ENCODE assay signal across 16 cellular contexts in the genomic region with DNA sequence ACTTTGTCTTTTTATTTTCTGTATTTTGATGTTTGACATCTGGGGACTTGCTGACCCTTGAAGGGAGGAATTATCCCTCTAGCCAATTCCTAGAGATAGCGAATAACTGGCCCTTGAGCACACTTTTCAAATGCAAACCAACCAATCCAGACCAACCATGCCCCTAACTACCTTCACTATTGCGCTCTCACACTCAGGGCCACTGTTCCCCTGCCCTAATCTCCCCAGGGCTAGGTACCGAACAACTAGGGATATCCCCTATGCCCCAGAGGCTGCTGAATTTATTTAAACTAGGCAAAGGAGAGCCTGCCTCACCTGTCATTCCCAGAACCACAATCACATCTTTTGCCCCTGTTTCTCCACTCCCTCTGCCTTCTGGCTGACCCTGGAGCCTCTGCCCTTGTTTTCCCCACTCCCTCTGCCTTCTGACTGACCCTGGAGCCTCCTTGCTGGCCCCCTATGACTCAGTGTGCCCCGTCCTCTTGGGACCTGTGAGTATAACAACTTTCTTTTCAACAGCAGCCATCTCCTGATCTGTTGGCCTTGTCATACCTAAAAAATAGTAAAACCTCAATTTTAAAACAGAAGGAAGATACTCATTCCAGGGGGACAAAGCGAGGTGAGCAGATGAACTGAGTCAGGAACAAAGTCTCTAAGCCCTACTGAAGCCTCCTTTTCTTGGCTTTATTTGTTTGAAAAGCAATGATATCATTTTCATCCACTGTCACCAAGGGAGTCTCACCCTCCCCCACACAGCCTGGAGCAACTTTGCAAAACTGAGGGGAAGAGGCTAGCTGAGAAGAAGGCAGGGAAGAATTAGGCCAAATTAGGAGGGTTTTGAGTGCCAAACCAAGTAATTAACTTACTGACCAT.
DNase-seq lines count a peak whose midpoint lies in the region; ATAC-seq, FAIRE-seq and TF ChIP-seq lines count a peak whose summit lies in the region.
"Had no signal": no experiment of that assay in that cellular context is flagged by ENCODE, and none has a peak within 500 bp of the region (broad histone marks: within the 10 kb centered on the region; RNA-seq: fewer than 3 reads in every experiment).

No MANE protein-coding gene starts in this region.

- no peaks in the 10 kb centered on the region for H3K9me3 ChIP-seq in left ventricle myocardium inferior (replicated peaks)

- ATAC-seq in WTC11 (peak; percentile 71), sciatic nerve (peak; percentile 61), GM18861 (IDR thresholded peaks at IDR 0.05; ENCODE audit: unreplicated experiment) (no peak), HG02623 (IDR thresholded peaks at IDR 0.05; ENCODE audit: unreplicated experiment) (no peak)
- no peak for ATAC-seq in naive thymus-derived CD8-positive, alpha-beta T cell
- ATAC-seq: naive thymus-derived CD4-positive, alpha-beta T cell; T-helper 17 cell had no signal

- no peak overlapping the region for H3K4me3 ChIP-seq in left ventricle myocardium inferior

- peaks cover 46% of the 10 kb centered on the region for H3K4me1 Mint-ChIP-seq in WTC11
- H3K4me1 Mint-ChIP-seq in naive thymus-derived CD8-positive, alpha-beta T cell, result no peaks in the 10 kb centered on the region
- H3K4me1 Mint-ChIP-seq: naive thymus-derived CD4-positive, alpha-beta T cell; T-helper 17 cell had no signal

- intact Hi-C loops in left ventricle myocardium inferior (cut with micrococcal nuclease) (no loop called here), sciatic nerve (cut with DNase I) (no loop called here)

- no peak for TF ChIP-seq CTCF in WTC11 (IDR thresholded peaks at IDR 0.05)
- no peak for TF ChIP-seq CTCF in left ventricle myocardium inferior (IDR thresholded peaks at IDR 0.05; ENCODE audit: borderline replicate concordance)

- H3K27me3 ChIP-seq in left ventricle myocardium inferior (ENCODE audit: low read depth), result no peaks in the 10 kb centered on the region
- H3K27me3 ChIP-seq: brain microvascular endothelial cell had no signal

- H3K36me3 Mint-ChIP-seq in WTC11, result no peaks in the 10 kb centered on the region
- H3K36me3 Mint-ChIP-seq in naive thymus-derived CD8-positive, alpha-beta T cell, result peaks cover 0 to 2% (median 0%) of the 10 kb centered on the region in 3 donors

- H3K4me1 ChIP-seq in left ventricle myocardium inferior, result peaks cover 72% of the 10 kb centered on the region

- H3K9me3 Mint-ChIP-seq in WTC11, result peaks cover 10% of the 10 kb centered on the region
- H3K9me3 Mint-ChIP-seq in naive thymus-derived CD8-positive, alpha-beta T cell, result peaks cover 0 to 10% (median 0%) of the 10 kb centered on the region in 9 donors

- FAIRE-seq in HTR-8/SVneo (lab: Jason Lieb, UNC), result no peak
- FAIRE-seq: GM12892 had no signal

- H3K27ac Mint-ChIP-seq in WTC11, result no peak overlapping the region
- no peak overlapping the region for H3K27ac Mint-ChIP-seq in naive thymus-derived CD8-positive, alpha-beta T cell
- H3K27ac Mint-ChIP-seq: T-helper 17 cell had no signal

- H3K36me3 ChIP-seq in left ventricle myocardium inferior, result no peaks in the 10 kb centered on the region
- H3K36me3 ChIP-seq: brain microvascular endothelial cell had no signal

- no peak overlapping the region for H3K4me3 Mint-ChIP-seq in WTC11
- no peak overlapping the region for H3K4me3 Mint-ChIP-seq in naive thymus-derived CD8-positive, alpha-beta T cell
- H3K4me3 Mint-ChIP-seq: naive thymus-derived CD4-positive, alpha-beta T cell; T-helper 17 cell had no signal

- CTCF ChIA-PET in WTC11 (lab: Charles Lee), result no interaction called here

- DNase-seq in ELF-1 (ENCODE audit: low read depth, low spot score), result peak; percentile 67
- DNase-seq in WTC11 (ENCODE audit: low spot score), result no peak
- DNase-seq in left ventricle myocardium inferior, result no peak
- DNase-seq in sciatic nerve (ENCODE audit: low spot score), result no peak
- DNase-seq in naive thymus-derived CD8-positive, alpha-beta T cell, result no peak
- no peak for DNase-seq in HTR-8/SVneo (ENCODE audit: insufficient read length, low spot score)
- DNase-seq: activated naive CD4-positive, alpha-beta T cell; brain microvascular endothelial cell; effector CD8-positive, alpha-beta T cell; left cardiac atrium; naive thymus-derived CD4-positive, alpha-beta T cell; NCI-H1092 treated with DMSO at 0.1 percent for 48 hours; T-helper 17 cell had no signal

- POLR2A ChIA-PET in WTC11 (lab: Charles Lee), result no interaction called here
- POLR2A ChIA-PET in naive thymus-derived CD8-positive, alpha-beta T cell (lab: Charles Lee), result no interaction called here

- H3K27ac ChIP-seq in left ventricle myocardium inferior (replicated peaks), result peak overlapping the region; percentile 73
- H3K27ac ChIP-seq: brain microvascular endothelial cell had no signal

- H3K27me3 Mint-ChIP-seq in WTC11 (ENCODE audit: low read depth), result no peaks in the 10 kb centered on the region; the same call in 1 of the 2 replicates
- H3K27me3 Mint-ChIP-seq in naive thymus-derived CD8-positive, alpha-beta T cell, result peaks cover 2 to 13% (median 6%) of the 10 kb centered on the region in 5 donors

TF ChIP-seq in WTC11, 78 proteins besides CTCF, POLR2A, EP300 and RAD21:
- TF ChIP-seq, protein P1, sequence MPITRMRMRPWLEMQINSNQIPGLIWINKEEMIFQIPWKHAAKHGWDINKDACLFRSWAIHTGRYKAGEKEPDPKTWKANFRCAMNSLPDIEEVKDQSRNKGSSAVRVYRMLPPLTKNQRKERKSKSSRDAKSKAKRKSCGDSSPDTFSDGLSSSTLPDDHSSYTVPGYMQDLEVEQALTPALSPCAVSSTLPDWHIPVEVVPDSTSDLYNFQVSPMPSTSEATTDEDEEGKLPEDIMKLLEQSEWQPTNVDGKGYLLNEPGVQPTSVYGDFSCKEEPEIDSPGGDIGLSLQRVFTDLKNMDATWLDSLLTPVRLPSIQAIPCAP (CRISPR knock-in tag; IDR thresholded peaks at IDR 0.05), result no peak
- no peak for TF ChIP-seq NR1H2 (CRISPR knock-in tag; IDR thresholded peaks at IDR 0.05)
- TF ChIP-seq, protein P2, sequence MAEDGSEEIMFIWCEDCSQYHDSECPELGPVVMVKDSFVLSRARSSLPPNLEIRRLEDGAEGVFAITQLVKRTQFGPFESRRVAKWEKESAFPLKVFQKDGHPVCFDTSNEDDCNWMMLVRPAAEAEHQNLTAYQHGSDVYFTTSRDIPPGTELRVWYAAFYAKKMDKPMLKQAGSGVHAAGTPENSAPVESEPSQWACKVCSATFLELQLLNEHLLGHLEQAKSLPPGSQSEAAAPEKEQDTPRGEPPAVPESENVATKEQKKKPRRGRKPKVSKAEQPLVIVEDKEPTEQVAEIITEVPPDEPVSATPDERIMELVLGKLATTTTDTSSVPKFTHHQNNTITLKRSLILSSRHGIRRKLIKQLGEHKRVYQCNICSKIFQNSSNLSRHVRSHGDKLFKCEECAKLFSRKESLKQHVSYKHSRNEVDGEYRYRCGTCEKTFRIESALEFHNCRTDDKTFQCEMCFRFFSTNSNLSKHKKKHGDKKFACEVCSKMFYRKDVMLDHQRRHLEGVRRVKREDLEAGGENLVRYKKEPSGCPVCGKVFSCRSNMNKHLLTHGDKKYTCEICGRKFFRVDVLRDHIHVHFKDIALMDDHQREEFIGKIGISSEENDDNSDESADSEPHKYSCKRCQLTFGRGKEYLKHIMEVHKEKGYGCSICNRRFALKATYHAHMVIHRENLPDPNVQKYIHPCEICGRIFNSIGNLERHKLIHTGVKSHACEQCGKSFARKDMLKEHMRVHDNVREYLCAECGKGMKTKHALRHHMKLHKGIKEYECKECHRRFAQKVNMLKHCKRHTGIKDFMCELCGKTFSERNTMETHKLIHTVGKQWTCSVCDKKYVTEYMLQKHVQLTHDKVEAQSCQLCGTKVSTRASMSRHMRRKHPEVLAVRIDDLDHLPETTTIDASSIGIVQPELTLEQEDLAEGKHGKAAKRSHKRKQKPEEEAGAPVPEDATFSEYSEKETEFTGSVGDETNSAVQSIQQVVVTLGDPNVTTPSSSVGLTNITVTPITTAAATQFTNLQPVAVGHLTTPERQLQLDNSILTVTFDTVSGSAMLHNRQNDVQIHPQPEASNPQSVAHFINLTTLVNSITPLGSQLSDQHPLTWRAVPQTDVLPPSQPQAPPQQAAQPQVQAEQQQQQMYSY (CRISPR knock-in tag; IDR thresholded peaks at IDR 0.05), result no peak
- no peak for TF ChIP-seq ZNF138 (CRISPR knock-in tag; conservative IDR thresholded peaks at IDR 0.05)
- no peak for TF ChIP-seq ZNF263 (CRISPR knock-in tag; IDR thresholded peaks at IDR 0.05; ENCODE audit: low read depth)
- no peak for TF ChIP-seq SMAD3 (CRISPR knock-in tag; IDR thresholded peaks at IDR 0.05; ENCODE audit: borderline replicate concordance)
- TF ChIP-seq FOXJ3 (CRISPR knock-in tag; IDR thresholded peaks at IDR 0.05; ENCODE audit: borderline replicate concordance), result no peak
- TF ChIP-seq JAZF1 (CRISPR knock-in tag; IDR thresholded peaks at IDR 0.05), result no peak
- TF ChIP-seq ZBTB21 (CRISPR knock-in tag; IDR thresholded peaks at IDR 0.05; ENCODE audit: borderline replicate concordance), result no peak

Comparison
In these comparisons a context has a peak if more than half of its experiments do, and no peak if none do; other contexts are left out.
1. ATAC-seq: peak in WTC11 (single experiment) and sciatic nerve (single experiment); none in GM18861 (single experiment), naive thymus-derived CD8-positive, alpha-beta T cell (0 of 2) and HG02623 (single experiment).